ENCODE assay signal across 14 cellular contexts in the genomic region with DNA sequence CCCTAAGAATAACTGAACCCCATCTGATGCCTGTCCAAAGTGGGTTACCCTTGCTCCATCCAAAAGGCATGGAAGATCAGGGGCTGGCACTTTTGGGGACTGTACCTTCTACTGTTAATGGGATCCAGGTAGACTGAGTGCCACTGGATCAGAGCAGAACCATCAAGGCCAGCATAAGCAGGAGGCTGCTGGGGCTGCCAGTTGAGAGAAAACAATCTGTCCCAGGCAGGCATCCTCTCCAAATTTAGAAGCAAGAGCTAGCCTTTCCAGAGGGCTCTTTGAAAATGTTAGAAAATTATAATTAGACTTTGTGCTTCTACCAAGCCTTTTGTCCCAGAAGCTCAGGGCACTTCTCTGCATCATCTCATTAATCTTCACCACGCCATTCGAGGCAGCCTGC.
DNase-seq lines count a peak whose midpoint lies in the region; ATAC-seq and TF ChIP-seq lines count a peak whose summit lies in the region.
"Had no signal": no experiment of that assay in that cellular context is flagged by ENCODE, and none has a peak within 500 bp of the region (broad histone marks: within the 10 kb centered on the region; RNA-seq: fewer than 3 reads in every experiment).

No MANE protein-coding gene starts in this region.

- H4K20me1 ChIP-seq in Loucy (ENCODE audit: insufficient read depth, low read length, poor library complexity, severe bottlenecking): no peaks in the 10 kb centered on the region
- no peaks in the 10 kb centered on the region for H4K20me1 ChIP-seq in osteoblast (ENCODE audit: insufficient read depth, low read length)

- no peaks in the 10 kb centered on the region for H3K27me3 ChIP-seq in Loucy (ENCODE audit: insufficient read depth, low read length, poor library complexity, severe bottlenecking)
- no peaks in the 10 kb centered on the region for H3K27me3 ChIP-seq in osteoblast (ENCODE audit: insufficient read depth, low read length)
- H3K27me3 ChIP-seq: BE2C had no signal

- ATAC-seq in left ventricle myocardium superior: peak; percentile 57
- no peak for ATAC-seq in Right ventricle myocardium superior (ENCODE audit: poor library complexity)
- ATAC-seq in GM18520 (IDR thresholded peaks at IDR 0.05; ENCODE audit: unreplicated experiment): no peak
- no peak for ATAC-seq in GM21423 (IDR thresholded peaks at IDR 0.05; ENCODE audit: unreplicated experiment)

- no peak overlapping the region for H2AFZ ChIP-seq in Loucy (ENCODE audit: low read length)
- no peak overlapping the region for H2AFZ ChIP-seq in osteoblast (ENCODE audit: low read length)

- H3F3A ChIP-seq in Loucy (ENCODE audit: low read depth): no peaks in the 10 kb centered on the region

- H3K36me3 ChIP-seq in Loucy (ENCODE audit: insufficient read depth, low read length) (no peaks in the 10 kb centered on the region), osteoblast (ENCODE audit: insufficient read depth, low read length) (no peaks in the 10 kb centered on the region)
- H3K36me3 ChIP-seq: BE2C had no signal

- intact Hi-C loops in left ventricle myocardium superior (cut with micrococcal nuclease) (no loop called here), Right ventricle myocardium superior (cut with DNase I) (no loop called here)

- no peak for DNase-seq in left ventricle myocardium superior
- no peak for DNase-seq in Right ventricle myocardium superior
- DNase-seq in cerebellum (ENCODE audit: low spot score): peak; percentile 50
- no peak for DNase-seq in osteoblast (ENCODE audit: insufficient read length, low spot score, missing footprints)
- DNase-seq: ACHN; BE2C; CD4-positive, alpha-beta memory T cell; DMS153; DMS79; GF-D8; H9 had no signal

- no peaks in the 10 kb centered on the region for H3K9me2 ChIP-seq in Loucy (replicated peaks; ENCODE audit: low read depth, low read length)

- H3K9me3 ChIP-seq in Loucy (ENCODE audit: insufficient read depth, low read depth, low read length) (no peaks in the 10 kb centered on the region), osteoblast (ENCODE audit: low read depth, low read length) (no peaks in the 10 kb centered on the region)
- H3K9me3 ChIP-seq: BE2C had no signal

- peak overlapping the region; percentile 55 for H3K4me2 ChIP-seq in Loucy (ENCODE audit: low read depth, low read length, poor library complexity, severe bottlenecking)
- no peak overlapping the region for H3K4me2 ChIP-seq in osteoblast (ENCODE audit: insufficient read depth, low read length)

- TF ChIP-seq CTCF in Loucy (conservative IDR thresholded peaks at IDR 0.05; ENCODE audit: low read length): no peak
- TF ChIP-seq CTCF in osteoblast (IDR thresholded peaks at IDR 0.05; ENCODE audit: extremely low read depth, low read depth, low read length): no peak

- H3K79me2 ChIP-seq in Loucy (ENCODE audit: insufficient read depth, low read length) (no peaks in the 10 kb centered on the region), osteoblast (ENCODE audit: insufficient read depth, low read length) (no peaks in the 10 kb centered on the region)

- H3K4me1 ChIP-seq in Loucy (ENCODE audit: insufficient read depth, low read length, poor library complexity, severe bottlenecking) (peaks cover 7% of the 10 kb centered on the region), osteoblast (ENCODE audit: insufficient read depth, low read length) (peaks cover 8% of the 10 kb centered on the region)
- H3K4me1 ChIP-seq: BE2C had no signal

- H3K9ac ChIP-seq in Loucy (ENCODE audit: low read depth, low read length, poor library complexity, severe bottlenecking): no peak overlapping the region

- H3K27ac ChIP-seq in osteoblast (ENCODE audit: low read depth, low read length): no peak overlapping the region

- H3K4me3 ChIP-seq in Loucy (ENCODE audit: low read length, poor library complexity, severe bottlenecking) (no peak overlapping the region), osteoblast (ENCODE audit: insufficient read depth, low read length) (no peak overlapping the region)
